Comparison of ENCODE assay signal across 1 cellular context in the genomic region with DNA sequence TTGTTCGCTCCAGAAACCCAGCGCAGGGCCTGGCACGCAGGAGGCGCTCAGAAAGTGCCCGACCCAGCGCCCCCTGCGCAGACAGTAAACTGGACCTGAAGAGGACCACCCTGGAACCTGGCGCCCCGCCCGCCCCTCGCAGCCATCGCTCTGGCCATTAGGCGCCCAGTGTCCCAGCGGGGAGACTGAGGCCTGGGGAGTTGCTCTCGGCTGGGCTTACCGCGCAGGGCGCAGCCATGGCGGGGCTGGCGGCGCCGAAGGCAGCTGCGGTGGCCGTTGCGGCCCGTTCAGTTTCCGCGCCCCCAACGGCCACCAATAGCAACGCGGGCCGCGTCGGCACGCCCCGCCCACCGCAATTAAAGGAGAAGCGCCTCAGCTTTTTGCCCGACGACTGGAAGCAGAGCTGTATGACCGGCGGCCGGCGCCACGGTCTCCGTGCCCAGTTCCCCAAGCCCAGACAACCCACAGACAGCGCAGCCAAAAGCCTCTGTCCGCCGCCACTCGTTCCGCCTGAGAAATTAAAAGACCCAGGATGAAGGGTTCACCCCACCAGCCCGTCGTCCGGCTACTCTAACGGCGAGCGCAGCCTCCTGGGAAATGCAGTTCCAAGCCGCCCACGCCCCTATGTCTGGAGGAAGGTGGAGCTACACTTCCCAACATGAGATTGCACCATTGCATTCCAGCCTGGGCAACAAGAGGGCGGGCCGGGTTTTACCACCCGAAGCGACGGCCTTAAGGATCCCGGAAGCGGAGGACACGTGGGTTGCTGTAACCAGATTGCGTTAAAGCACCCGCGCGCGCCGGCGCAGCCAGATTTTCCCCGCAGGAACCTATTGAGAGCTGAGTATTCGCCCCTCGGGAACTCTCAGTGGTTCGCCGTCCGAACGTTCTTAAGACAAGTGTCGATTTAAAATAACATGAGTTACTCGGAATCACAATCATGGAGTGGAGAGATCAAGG.
TF ChIP-seq lines count a peak whose summit lies in the region.

A gene (minus strand): TSS at position 289 of the 960 bp plus-strand sequence. CDS start 51 bp downstream, at position 238.

TF ChIP-seq in HepG2, 621 proteins besides CTCF, POLR2A, EP300 and RAD21 (continued from another document):
- TF ChIP-seq, protein P1, sequence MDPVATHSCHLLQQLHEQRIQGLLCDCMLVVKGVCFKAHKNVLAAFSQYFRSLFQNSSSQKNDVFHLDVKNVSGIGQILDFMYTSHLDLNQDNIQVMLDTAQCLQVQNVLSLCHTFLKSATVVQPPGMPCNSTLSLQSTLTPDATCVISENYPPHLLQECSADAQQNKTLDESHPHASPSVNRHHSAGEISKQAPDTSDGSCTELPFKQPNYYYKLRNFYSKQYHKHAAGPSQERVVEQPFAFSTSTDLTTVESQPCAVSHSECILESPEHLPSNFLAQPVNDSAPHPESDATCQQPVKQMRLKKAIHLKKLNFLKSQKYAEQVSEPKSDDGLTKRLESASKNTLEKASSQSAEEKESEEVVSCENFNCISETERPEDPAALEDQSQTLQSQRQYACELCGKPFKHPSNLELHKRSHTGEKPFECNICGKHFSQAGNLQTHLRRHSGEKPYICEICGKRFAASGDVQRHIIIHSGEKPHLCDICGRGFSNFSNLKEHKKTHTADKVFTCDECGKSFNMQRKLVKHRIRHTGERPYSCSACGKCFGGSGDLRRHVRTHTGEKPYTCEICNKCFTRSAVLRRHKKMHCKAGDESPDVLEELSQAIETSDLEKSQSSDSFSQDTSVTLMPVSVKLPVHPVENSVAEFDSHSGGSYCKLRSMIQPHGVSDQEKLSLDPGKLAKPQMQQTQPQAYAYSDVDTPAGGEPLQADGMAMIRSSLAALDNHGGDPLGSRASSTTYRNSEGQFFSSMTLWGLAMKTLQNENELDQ (CRISPR knock-in tag; IDR thresholded peaks at IDR 0.05; ENCODE audit: borderline replicate concordance), result no peak
- TF ChIP-seq MTF2 (CRISPR knock-in tag; IDR thresholded peaks at IDR 0.05; ENCODE audit: borderline replicate concordance) (no peak), NFRKB (IDR thresholded peaks at IDR 0.05) (no peak), ZNF530 (CRISPR knock-in tag; IDR thresholded peaks at IDR 0.05; ENCODE audit: low read depth) (no peak), ZFP36 (IDR thresholded peaks at IDR 0.05; ENCODE audit: borderline replicate concordance, low read depth, low read length, partially characterized antibody) (no peak), KDM5B (CRISPR knock-in tag; IDR thresholded peaks at IDR 0.05; ENCODE audit: borderline replicate concordance) (peak; percentile 45), NFIB (CRISPR knock-in tag; IDR thresholded peaks at IDR 0.05; ENCODE audit: borderline replicate concordance) (no peak), THAP11 (CRISPR knock-in tag; IDR thresholded peaks at IDR 0.05) (peak; percentile 99), CENPT (CRISPR knock-in tag; IDR thresholded peaks at IDR 0.05; ENCODE audit: low read depth) (0 out of 2 replicates have a peak, but pooled peaks have one; percentile 68), ZNF577 (CRISPR knock-in tag; IDR thresholded peaks at IDR 0.05; ENCODE audit: borderline replicate concordance, low read depth) (no peak), ZNF17 (CRISPR knock-in tag; IDR thresholded peaks at IDR 0.05) (no peak), RXRA (CRISPR knock-in tag; IDR thresholded peaks at IDR 0.05) (peak; percentile 70; the same call in 1 of the 2 replicates), CCAR2 (optimal IDR thresholded peaks at IDR 0.05; ENCODE audit: low read depth, low read length) (no peak), ARHGAP35 (CRISPR knock-in tag; IDR thresholded peaks at IDR 0.05; ENCODE audit: borderline replicate concordance) (no peak), XBP1 (CRISPR knock-in tag; IDR thresholded peaks at IDR 0.05) (no peak), ZNF101 (CRISPR knock-in tag; IDR thresholded peaks at IDR 0.05; ENCODE audit: borderline replicate concordance, low read depth) (no peak), ZNF256 (CRISPR knock-in tag; conservative IDR thresholded peaks at IDR 0.05) (no peak)
- TF ChIP-seq, protein P2, sequence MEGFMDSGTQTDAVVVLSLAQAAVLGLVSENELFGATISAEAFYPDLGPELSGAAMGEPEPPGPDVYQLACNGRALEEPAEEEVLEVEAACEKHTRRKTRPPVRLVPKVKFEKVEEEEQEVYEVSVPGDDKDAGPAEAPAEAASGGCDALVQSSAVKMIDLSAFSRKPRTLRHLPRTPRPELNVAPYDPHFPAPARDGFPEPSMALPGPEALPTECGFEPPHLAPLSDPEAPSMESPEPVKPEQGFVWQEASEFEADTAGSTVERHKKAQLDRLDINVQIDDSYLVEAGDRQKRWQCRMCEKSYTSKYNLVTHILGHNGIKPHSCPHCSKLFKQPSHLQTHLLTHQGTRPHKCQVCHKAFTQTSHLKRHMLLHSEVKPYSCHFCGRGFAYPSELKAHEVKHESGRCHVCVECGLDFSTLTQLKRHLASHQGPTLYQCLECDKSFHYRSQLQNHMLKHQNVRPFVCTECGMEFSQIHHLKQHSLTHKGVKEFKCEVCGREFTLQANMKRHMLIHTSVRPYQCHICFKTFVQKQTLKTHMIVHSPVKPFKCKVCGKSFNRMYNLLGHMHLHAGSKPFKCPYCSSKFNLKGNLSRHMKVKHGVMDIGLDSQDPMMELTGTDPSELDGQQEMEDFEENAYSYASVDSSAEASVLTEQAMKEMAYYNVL (CRISPR knock-in tag; IDR thresholded peaks at IDR 0.05; ENCODE audit: borderline replicate concordance), result no peak
- TF ChIP-seq, protein P3, sequence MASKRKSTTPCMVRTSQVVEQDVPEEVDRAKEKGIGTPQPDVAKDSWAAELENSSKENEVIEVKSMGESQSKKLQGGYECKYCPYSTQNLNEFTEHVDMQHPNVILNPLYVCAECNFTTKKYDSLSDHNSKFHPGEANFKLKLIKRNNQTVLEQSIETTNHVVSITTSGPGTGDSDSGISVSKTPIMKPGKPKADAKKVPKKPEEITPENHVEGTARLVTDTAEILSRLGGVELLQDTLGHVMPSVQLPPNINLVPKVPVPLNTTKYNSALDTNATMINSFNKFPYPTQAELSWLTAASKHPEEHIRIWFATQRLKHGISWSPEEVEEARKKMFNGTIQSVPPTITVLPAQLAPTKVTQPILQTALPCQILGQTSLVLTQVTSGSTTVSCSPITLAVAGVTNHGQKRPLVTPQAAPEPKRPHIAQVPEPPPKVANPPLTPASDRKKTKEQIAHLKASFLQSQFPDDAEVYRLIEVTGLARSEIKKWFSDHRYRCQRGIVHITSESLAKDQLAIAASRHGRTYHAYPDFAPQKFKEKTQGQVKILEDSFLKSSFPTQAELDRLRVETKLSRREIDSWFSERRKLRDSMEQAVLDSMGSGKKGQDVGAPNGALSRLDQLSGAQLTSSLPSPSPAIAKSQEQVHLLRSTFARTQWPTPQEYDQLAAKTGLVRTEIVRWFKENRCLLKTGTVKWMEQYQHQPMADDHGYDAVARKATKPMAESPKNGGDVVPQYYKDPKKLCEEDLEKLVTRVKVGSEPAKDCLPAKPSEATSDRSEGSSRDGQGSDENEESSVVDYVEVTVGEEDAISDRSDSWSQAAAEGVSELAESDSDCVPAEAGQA (IDR thresholded peaks at IDR 0.05; ENCODE audit: low read depth), result peak; percentile 18; the same call in 1 of the 2 replicates
- TF ChIP-seq, protein P3 (CRISPR knock-in tag; IDR thresholded peaks at IDR 0.05; ENCODE audit: borderline replicate concordance), result no peak
- TF ChIP-seq, protein P4, sequence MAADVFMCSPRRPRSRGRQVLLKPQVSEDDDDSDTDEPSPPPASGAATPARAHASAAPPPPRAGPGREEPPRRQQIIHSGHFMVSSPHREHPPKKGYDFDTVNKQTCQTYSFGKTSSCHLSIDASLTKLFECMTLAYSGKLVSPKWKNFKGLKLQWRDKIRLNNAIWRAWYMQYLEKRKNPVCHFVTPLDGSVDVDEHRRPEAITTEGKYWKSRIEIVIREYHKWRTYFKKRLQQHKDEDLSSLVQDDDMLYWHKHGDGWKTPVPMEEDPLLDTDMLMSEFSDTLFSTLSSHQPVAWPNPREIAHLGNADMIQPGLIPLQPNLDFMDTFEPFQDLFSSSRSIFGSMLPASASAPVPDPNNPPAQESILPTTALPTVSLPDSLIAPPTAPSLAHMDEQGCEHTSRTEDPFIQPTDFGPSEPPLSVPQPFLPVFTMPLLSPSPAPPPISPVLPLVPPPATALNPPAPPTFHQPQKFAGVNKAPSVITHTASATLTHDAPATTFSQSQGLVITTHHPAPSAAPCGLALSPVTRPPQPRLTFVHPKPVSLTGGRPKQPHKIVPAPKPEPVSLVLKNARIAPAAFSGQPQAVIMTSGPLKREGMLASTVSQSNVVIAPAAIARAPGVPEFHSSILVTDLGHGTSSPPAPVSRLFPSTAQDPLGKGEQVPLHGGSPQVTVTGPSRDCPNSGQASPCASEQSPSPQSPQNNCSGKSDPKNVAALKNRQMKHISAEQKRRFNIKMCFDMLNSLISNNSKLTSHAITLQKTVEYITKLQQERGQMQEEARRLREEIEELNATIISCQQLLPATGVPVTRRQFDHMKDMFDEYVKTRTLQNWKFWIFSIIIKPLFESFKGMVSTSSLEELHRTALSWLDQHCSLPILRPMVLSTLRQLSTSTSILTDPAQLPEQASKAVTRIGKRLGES (CRISPR knock-in tag; IDR thresholded peaks at IDR 0.05; ENCODE audit: borderline replicate concordance), result no peak
- TF ChIP-seq, protein P5, sequence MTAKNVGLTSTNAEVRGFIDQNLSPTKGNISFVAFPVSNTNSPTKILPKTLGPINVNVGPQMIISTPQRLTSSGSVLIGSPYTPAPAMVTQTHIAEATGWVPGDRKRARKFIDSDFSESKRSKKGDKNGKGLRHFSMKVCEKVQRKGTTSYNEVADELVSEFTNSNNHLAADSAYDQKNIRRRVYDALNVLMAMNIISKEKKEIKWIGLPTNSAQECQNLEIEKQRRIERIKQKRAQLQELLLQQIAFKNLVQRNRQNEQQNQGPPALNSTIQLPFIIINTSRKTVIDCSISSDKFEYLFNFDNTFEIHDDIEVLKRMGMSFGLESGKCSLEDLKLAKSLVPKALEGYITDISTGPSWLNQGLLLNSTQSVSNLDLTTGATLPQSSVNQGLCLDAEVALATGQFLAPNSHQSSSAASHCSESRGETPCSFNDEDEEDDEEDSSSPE (CRISPR knock-in tag; IDR thresholded peaks at IDR 0.05), result peak; percentile 97
